ENCODE assay signal across 13 cellular contexts in genomic region chr2:225400546-225400945, GRCh38. TPM values are rescaled to one million over a fixed set of nuclear protein-coding genes. Genes with fewer than 3 reads are reported as not detected.
"Had no signal": no experiment of that assay in that cellular context is flagged by ENCODE, and none has a peak within 500 bp of the region (broad histone marks: within the 10 kb centered on the region; RNA-seq: fewer than 3 reads in every experiment).

No MANE protein-coding gene starts in this region.

- ATAC-seq: naive thymus-derived CD8-positive, alpha-beta T cell; right cardiac atrium had no signal

- H3K9me3 ChIP-seq: colonic mucosa, transverse colon, vagina had no signal

- H3K4me3 Mint-ChIP-seq: activated naive CD4-positive, alpha-beta T cell treated with anti-CD3 and anti-CD28 coated beads, Interleukin-2, amount 10 ng/mL, durations not matched to agents 7 days and 5 days; naive thymus-derived CD8-positive, alpha-beta T cell had no signal

- H3K27me3 ChIP-seq: colonic mucosa, transverse colon, vagina had no signal

- H3K27ac Mint-ChIP-seq: activated naive CD4-positive, alpha-beta T cell treated with anti-CD3 and anti-CD28 coated beads, Interleukin-2, amount 10 ng/mL, durations not matched to agents 7 days and 5 days; activated T-helper 2 cell treated with anti-CD3 and anti-CD28 coated beads, Interferon-gamma antibody, Interleukin-2, Interleukin-4, amounts not matched to agents 10 μg/mL and 5 μg/mL and 100 μg/mL, durations not matched to agents 14 hours and 24 hours and 36 hours; progenitor cell of endocrine pancreas had no signal

- H3K4me1 ChIP-seq: colonic mucosa, transverse colon, vagina had no signal

- H3K4me3 ChIP-seq: colonic mucosa, skin epidermis, transverse colon, vagina had no signal

- H3K4me1 Mint-ChIP-seq: activated naive CD4-positive, alpha-beta T cell treated with anti-CD3 and anti-CD28 coated beads, Interleukin-2, amount 10 ng/mL, durations not matched to agents 7 days and 5 days; naive thymus-derived CD8-positive, alpha-beta T cell had no signal

- H3K36me3 ChIP-seq: colonic mucosa, transverse colon, vagina had no signal

- H3K27ac ChIP-seq: colonic mucosa, skin epidermis, transverse colon, vagina had no signal

- DNase-seq: activated CD4-positive, alpha-beta T cell treated with anti-CD3 and anti-CD28 coated beads for 1 hour; colonic mucosa; effector CD4-positive, alpha-beta T cell; stimulated activated CD4-positive, alpha-beta T cell treated with anti-CD3 and anti-CD28 coated beads, Interleukin-15, amount 100 ng/mL, for 24 hours; transverse colon had no signal

- H3K9me3 Mint-ChIP-seq: activated naive CD4-positive, alpha-beta T cell treated with anti-CD3 and anti-CD28 coated beads, Interleukin-2, amount 10 ng/mL, durations not matched to agents 7 days and 5 days; activated T-helper 2 cell treated with anti-CD3 and anti-CD28 coated beads, Interferon-gamma antibody, Interleukin-2, Interleukin-4, amounts not matched to agents 10 μg/mL and 5 μg/mL and 100 μg/mL, durations not matched to agents 14 hours and 24 hours and 36 hours; naive thymus-derived CD8-positive, alpha-beta T cell had no signal

- H3K36me3 Mint-ChIP-seq: activated naive CD4-positive, alpha-beta T cell treated with anti-CD3 and anti-CD28 coated beads, Interleukin-2, amount 10 ng/mL, durations not matched to agents 7 days and 5 days; naive thymus-derived CD8-positive, alpha-beta T cell had no signal

RNA-seq across cellular contexts. Expression of gene NYAP2, which starts 1.0 kb away (rescaled TPM):
- total RNA-seq: activated T-helper 2 cell treated with anti-CD3 and anti-CD28 coated beads, Interferon-gamma antibody, Interleukin-2, Interleukin-4, amounts not matched to agents 10 μg/mL and 5 μg/mL and 100 μg/mL, durations not matched to agents 14 hours and 24 hours and 36 hours; liver; right cardiac atrium had no signal
